In genomic region chr7:107946881-107947280, GRCh38 we compare ENCODE assay signal across 1 cellular context.
TF ChIP-seq lines count a peak whose summit lies in the region.

No MANE protein-coding gene starts in this region.

TF ChIP-seq in IMR-90, 13 proteins besides CTCF, POLR2A, EP300 and RAD21 (continued from another document):
- TF ChIP-seq RCOR1 (IDR thresholded peaks at IDR 0.05; ENCODE audit: insufficient replicate concordance, low read length) = no peak
- TF ChIP-seq SMC3 (IDR thresholded peaks at IDR 0.05; ENCODE audit: low read depth, low read length) = no peak
- TF ChIP-seq MAFK (IDR thresholded peaks at IDR 0.05; ENCODE audit: low read depth, low read length) = no peak
- TF ChIP-seq BHLHE40 (IDR thresholded peaks at IDR 0.05; ENCODE audit: low read depth, low read length) = no peak
- TF ChIP-seq, protein P1, sequence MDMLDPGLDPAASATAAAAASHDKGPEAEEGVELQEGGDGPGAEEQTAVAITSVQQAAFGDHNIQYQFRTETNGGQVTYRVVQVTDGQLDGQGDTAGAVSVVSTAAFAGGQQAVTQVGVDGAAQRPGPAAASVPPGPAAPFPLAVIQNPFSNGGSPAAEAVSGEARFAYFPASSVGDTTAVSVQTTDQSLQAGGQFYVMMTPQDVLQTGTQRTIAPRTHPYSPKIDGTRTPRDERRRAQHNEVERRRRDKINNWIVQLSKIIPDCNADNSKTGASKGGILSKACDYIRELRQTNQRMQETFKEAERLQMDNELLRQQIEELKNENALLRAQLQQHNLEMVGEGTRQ (IDR thresholded peaks at IDR 0.05; ENCODE audit: low read depth, low read length) = no peak
- TF ChIP-seq CEBPB (IDR thresholded peaks at IDR 0.05; ENCODE audit: low read depth, low read length) = no peak
- TF ChIP-seq, protein P2, sequence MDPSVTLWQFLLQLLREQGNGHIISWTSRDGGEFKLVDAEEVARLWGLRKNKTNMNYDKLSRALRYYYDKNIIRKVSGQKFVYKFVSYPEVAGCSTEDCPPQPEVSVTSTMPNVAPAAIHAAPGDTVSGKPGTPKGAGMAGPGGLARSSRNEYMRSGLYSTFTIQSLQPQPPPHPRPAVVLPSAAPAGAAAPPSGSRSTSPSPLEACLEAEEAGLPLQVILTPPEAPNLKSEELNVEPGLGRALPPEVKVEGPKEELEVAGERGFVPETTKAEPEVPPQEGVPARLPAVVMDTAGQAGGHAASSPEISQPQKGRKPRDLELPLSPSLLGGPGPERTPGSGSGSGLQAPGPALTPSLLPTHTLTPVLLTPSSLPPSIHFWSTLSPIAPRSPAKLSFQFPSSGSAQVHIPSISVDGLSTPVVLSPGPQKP (IDR thresholded peaks at IDR 0.05; ENCODE audit: borderline replicate concordance, low read depth, low read length) = no peak
- TF ChIP-seq RFX5 (IDR thresholded peaks at IDR 0.05; ENCODE audit: low read depth, low read length) = no peak
